In genomic region chr7:151795168-151795754, GRCh38 we compare ENCODE assay signal across 8 cellular contexts.
DNase-seq lines count a peak whose midpoint lies in the region; ATAC-seq and TF ChIP-seq lines count a peak whose summit lies in the region.

No MANE protein-coding gene starts in this region.

- no peaks in the 10 kb centered on the region for H3K9me3 Mint-ChIP-seq in chondrocyte (ENCODE audit: low read depth)

- DNase-seq in T-helper 1 cell, result peak in 4 of 5 donors; percentile 10 to 87 (median 26)
- DNase-seq in chondrocyte (ENCODE audit: low spot score), result peak; percentile 69
- peak; percentile 88 for DNase-seq in stimulated activated CD8-positive, alpha-beta memory T cell treated with anti-CD3 and anti-CD28 coated beads, Interleukin-4, amount 100 ng/mL, for 48 hours
- no peak for DNase-seq in COLO829 (ENCODE audit: low spot score)
- DNase-seq in epidermal melanocyte (ENCODE audit: insufficient read length, low spot score), result no peak
- DNase-seq in NCI-H526 treated with DMSO at 0.1 percent for 48 hours (lab: John Stamatoyannopoulos, UW), result no peak

- no peak for TF ChIP-seq CTCF in chondrocyte (IDR thresholded peaks at IDR 0.05)

- no peaks in the 10 kb centered on the region for H3K36me3 Mint-ChIP-seq in chondrocyte (ENCODE audit: low read depth)

- peaks cover 1% of the 10 kb centered on the region for H3K27me3 Mint-ChIP-seq in chondrocyte (ENCODE audit: low read depth)

- H3K4me1 Mint-ChIP-seq in chondrocyte (ENCODE audit: low read depth), result no peaks in the 10 kb centered on the region

- no peak overlapping the region for H3K4me3 Mint-ChIP-seq in chondrocyte (ENCODE audit: unreplicated experiment)

- H3K27ac Mint-ChIP-seq in chondrocyte (ENCODE audit: unreplicated experiment), result no peak overlapping the region

- ATAC-seq in GM21381 (IDR thresholded peaks at IDR 0.05; ENCODE audit: unreplicated experiment) (peak; percentile 60), HG03342 (IDR thresholded peaks at IDR 0.05; ENCODE audit: unreplicated experiment) (no peak)

Comparison
In these comparisons a context has a peak if more than half of its experiments do, and no peak if none do; other contexts are left out.
1. DNase-seq: peak in T-helper 1 cell (4 of 5), chondrocyte (single experiment) and stimulated activated CD8-positive, alpha-beta memory T cell treated with anti-CD3 and anti-CD28 coated beads, Interleukin-4, amount 100 ng/mL, for 48 hours (single experiment); none in COLO829 (single experiment), epidermal melanocyte (single experiment) and NCI-H526 treated with DMSO at 0.1 percent for 48 hours (single experiment).